16 cellular contexts compared by ENCODE assay signal in the genomic region with DNA sequence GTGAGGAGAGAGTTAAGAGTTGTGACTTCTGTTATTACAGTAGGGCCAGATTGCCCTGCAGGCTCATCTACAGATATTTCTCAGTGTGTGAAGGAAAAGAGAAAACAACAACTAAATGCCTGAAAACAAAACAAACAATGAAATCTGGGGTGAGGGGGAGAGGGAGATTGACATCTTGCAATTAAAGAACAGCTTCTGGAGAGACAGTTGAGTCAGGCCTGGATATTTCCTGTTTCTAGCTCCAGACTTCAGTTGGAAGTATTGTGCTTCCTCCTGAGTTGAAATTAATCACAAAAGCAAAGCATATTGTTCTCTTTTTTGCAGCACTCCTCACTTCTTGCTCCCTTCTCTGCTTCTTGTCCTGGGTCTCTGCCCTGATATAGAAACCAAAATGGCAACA.
A peak's percentile ranks its signal among the peaks of the same experiment; 100 is the strongest.
DNase-seq lines count a peak whose midpoint lies in the region; TF ChIP-seq lines count a peak whose summit lies in the region.
"Had no signal": no experiment of that assay in that cellular context is flagged by ENCODE, and none has a peak within 500 bp of the region (broad histone marks: within the 10 kb centered on the region; RNA-seq: fewer than 3 reads in every experiment).

No MANE protein-coding gene starts in this region.

- H3K4me2 ChIP-seq in mammary epithelial cell (ENCODE audit: insufficient read depth, low read depth, low read length) = peak overlapping the region; percentile 2
- H3K4me2 ChIP-seq: A549 had no signal

- H3K36me3 Mint-ChIP-seq in MCF 10A (ENCODE audit: insufficient read depth, unreplicated experiment) (no peaks in the 10 kb centered on the region), nephron (ENCODE audit: low read depth) (no peaks in the 10 kb centered on the region)
- H3K36me3 Mint-ChIP-seq: IgD-negative memory B cell had no signal

- no peaks in the 10 kb centered on the region for H3K9me3 ChIP-seq in mammary epithelial cell (replicated peaks; ENCODE audit: insufficient read depth, low read length)
- H3K9me3 ChIP-seq: A549, Caco-2, HAP-1 had no signal

- H3K27ac ChIP-seq in mammary epithelial cell (ENCODE audit: insufficient read depth, low read depth, low read length) (no peak overlapping the region), epithelial cell of prostate (peak overlapping the region; percentile 52)
- H3K27ac ChIP-seq: 22Rv1, A549, C4-2B, GM23248 had no signal

- CTCF ChIA-PET in mammary epithelial cell (lab: Charles Lee; ENCODE audit: low non-redundant PET) = no interaction called here
- CTCF ChIA-PET in MCF 10A (lab: Yijun Ruan, JAX) = no interaction called here
- CTCF ChIA-PET in HEK293T (lab: Yijun Ruan, JAX) = no interaction called here

- H3K4me3 Mint-ChIP-seq in MCF 10A (ENCODE audit: unreplicated experiment) = no peak overlapping the region
- H3K4me3 Mint-ChIP-seq in nephron = no peak overlapping the region
- H3K4me3 Mint-ChIP-seq: CD4-positive, alpha-beta T cell; IgD-negative memory B cell had no signal

- H2AFZ ChIP-seq in mammary epithelial cell (ENCODE audit: low read depth, low read length) = peak overlapping the region; percentile 4
- H2AFZ ChIP-seq: GM23248 had no signal

- H3K27ac Mint-ChIP-seq in MCF 10A (ENCODE audit: low read depth, unreplicated experiment) (no peak overlapping the region), nephron (peak overlapping the region; percentile 51 to 71 (median 62))
- H3K27ac Mint-ChIP-seq: CD4-positive, alpha-beta T cell had no signal

- H3K9ac ChIP-seq in mammary epithelial cell (ENCODE audit: insufficient read depth, low read length) = no peak overlapping the region
- H3K9ac ChIP-seq: GM23248 had no signal

- no peaks in the 10 kb centered on the region for H4K20me1 ChIP-seq in mammary epithelial cell (ENCODE audit: insufficient read depth, low read length)

- DNase-seq in mammary epithelial cell = no peak
- DNase-seq in MCF 10A (ENCODE audit: unreplicated experiment) = no peak
- DNase-seq in epithelial cell of prostate (ENCODE audit: low read depth, low spot score) = no peak
- DNase-seq in hippocampal formation (lab: John Stamatoyannopoulos, UW) = no peak
- DNase-seq in NCI-H2227 (lab: John Stamatoyannopoulos, UW; ENCODE audit: unreplicated experiment) = no peak
- no peak for DNase-seq in HEK293T (ENCODE audit: extremely low spot score)
- DNase-seq: AML-193; Caco-2; CD4-positive, alpha-beta T cell; GM23248 had no signal

- peaks cover 21% of the 10 kb centered on the region for H3K4me1 ChIP-seq in mammary epithelial cell (ENCODE audit: insufficient read depth, low read length)
- H3K4me1 ChIP-seq: A549 had no signal

- H3K9me3 Mint-ChIP-seq in MCF 10A (ENCODE audit: unreplicated experiment) (no peaks in the 10 kb centered on the region), nephron (no peaks in the 10 kb centered on the region)
- H3K9me3 Mint-ChIP-seq: CD4-positive, alpha-beta T cell had no signal

- peaks cover 9% of the 10 kb centered on the region for H3K27me3 Mint-ChIP-seq in MCF 10A (ENCODE audit: insufficient read depth, unreplicated experiment)
- peaks cover 18% of the 10 kb centered on the region for H3K27me3 Mint-ChIP-seq in nephron (ENCODE audit: low read depth)
- H3K27me3 Mint-ChIP-seq: CD4-positive, alpha-beta T cell had no signal

- peaks cover 14% of the 10 kb centered on the region for H3K79me2 ChIP-seq in mammary epithelial cell (ENCODE audit: insufficient read depth, low read length)

- dilution Hi-C loops in mammary epithelial cell (cut with HindIII; ENCODE audit: low sequenced_read_pairs) = no loop called here

- H3K27me3 ChIP-seq in mammary epithelial cell (ENCODE audit: insufficient read depth, low read length) = no peaks in the 10 kb centered on the region

- no TSS peak for BruUV-seq in mammary epithelial cell (replicated peaks; lab: Mats Ljungman, UMichigan)
- BruUV-seq in MCF 10A (replicated peaks; lab: Mats Ljungman, UMichigan) = no TSS peak

- no peak for TF ChIP-seq CTCF in mammary epithelial cell (conservative IDR thresholded peaks at IDR 0.05 in 1 of 2, IDR thresholded peaks at IDR 0.05 in 1 of 2; ENCODE audit: extremely low read depth in 1 of 2, insufficient read depth in 1 of 2, low read depth in 1 of 2, low read length in 2 of 2)
- no peak for TF ChIP-seq CTCF in MCF 10A (IDR thresholded peaks at IDR 0.05; ENCODE audit: unreplicated experiment)
- TF ChIP-seq CTCF in nephron (IDR thresholded peaks at IDR 0.05; ENCODE audit: unreplicated experiment in 3 of 3) = no peak

- in situ Hi-C loops in mammary epithelial cell (cut with MboI; ENCODE audit: low sequenced_read_pairs in 2 of 2) = no loop called here

- POLR2A ChIA-PET in MCF 10A (lab: Yijun Ruan, JAX) = no interaction called here
- POLR2A ChIA-PET in HEK293T (lab: Yijun Ruan, JAX) = no interaction called here

- no peak overlapping the region for H3K4me3 ChIP-seq in mammary epithelial cell (replicated peaks in 1 of 3; ENCODE audit: insufficient read depth in 1 of 3, low read depth in 2 of 3, low read length in 3 of 3)
- H3K4me3 ChIP-seq: A549, GM23248, HAP-1 had no signal

- H3K36me3 ChIP-seq in mammary epithelial cell (ENCODE audit: insufficient read depth, low read length) = no peaks in the 10 kb centered on the region
- H3K36me3 ChIP-seq: HAP-1 had no signal

- peaks cover 6% of the 10 kb centered on the region for H3K4me1 Mint-ChIP-seq in MCF 10A (ENCODE audit: insufficient read depth, unreplicated experiment)
- H3K4me1 Mint-ChIP-seq in nephron = peaks cover 57% of the 10 kb centered on the region

- intact Hi-C loops in mammary epithelial cell (cut with micrococcal nuclease) = no loop called here
- intact Hi-C loops in MCF 10A (cut with micrococcal nuclease) = no loop called here

TF ChIP-seq in HEK293T, 16 proteins besides CTCF, POLR2A, EP300 and RAD21:
- TF ChIP-seq CTBP1 (IDR thresholded peaks at IDR 0.05; ENCODE audit: borderline replicate concordance) = no peak
- TF ChIP-seq SP1 (IDR thresholded peaks at IDR 0.05) = no peak
- no peak for TF ChIP-seq HDGF (IDR thresholded peaks at IDR 0.05; ENCODE audit: borderline replicate concordance)
- TF ChIP-seq LEF1 (IDR thresholded peaks at IDR 0.05; ENCODE audit: borderline replicate concordance) = no peak
- TF ChIP-seq SUZ12 (IDR thresholded peaks at IDR 0.05) = no peak
- no peak for TF ChIP-seq TARDBP (IDR thresholded peaks at IDR 0.05)
- TF ChIP-seq NFRKB (IDR thresholded peaks at IDR 0.05) = no peak
- TF ChIP-seq BHLHE40 (IDR thresholded peaks at IDR 0.05; ENCODE audit: borderline replicate concordance) = no peak
- TF ChIP-seq L3MBTL2 (conservative IDR thresholded peaks at IDR 0.05) = no peak
- TF ChIP-seq ZNF384 (IDR thresholded peaks at IDR 0.05) = no peak
- no peak for TF ChIP-seq FOXK2 (IDR thresholded peaks at IDR 0.05)
- TF ChIP-seq ARNT (IDR thresholded peaks at IDR 0.05) = no peak
- TF ChIP-seq, protein P1, sequence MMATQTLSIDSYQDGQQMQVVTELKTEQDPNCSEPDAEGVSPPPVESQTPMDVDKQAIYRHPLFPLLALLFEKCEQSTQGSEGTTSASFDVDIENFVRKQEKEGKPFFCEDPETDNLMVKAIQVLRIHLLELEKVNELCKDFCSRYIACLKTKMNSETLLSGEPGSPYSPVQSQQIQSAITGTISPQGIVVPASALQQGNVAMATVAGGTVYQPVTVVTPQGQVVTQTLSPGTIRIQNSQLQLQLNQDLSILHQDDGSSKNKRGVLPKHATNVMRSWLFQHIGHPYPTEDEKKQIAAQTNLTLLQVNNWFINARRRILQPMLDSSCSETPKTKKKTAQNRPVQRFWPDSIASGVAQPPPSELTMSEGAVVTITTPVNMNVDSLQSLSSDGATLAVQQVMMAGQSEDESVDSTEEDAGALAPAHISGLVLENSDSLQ (IDR thresholded peaks at IDR 0.05) = no peak
